ENCODE assay signal across 1 cellular context in genomic region chr7:43727003-43727402, GRCh38.
A peak's percentile ranks its signal among the peaks of the same experiment; 100 is the strongest.
TF ChIP-seq lines count a peak whose summit lies in the region.

No MANE protein-coding gene starts in this region.

TF ChIP-seq in K562, 482 proteins besides CTCF, POLR2A, EP300 and RAD21:
- no peak for TF ChIP-seq HOMEZ (CRISPR knock-in tag; IDR thresholded peaks at IDR 0.05)
- no peak for TF ChIP-seq ZNF444 (CRISPR knock-in tag; IDR thresholded peaks at IDR 0.05)
- no peak for TF ChIP-seq ZKSCAN1 (IDR thresholded peaks at IDR 0.05; ENCODE audit: low read depth, low read length)
- TF ChIP-seq ARID1B (IDR thresholded peaks at IDR 0.05): no peak
- TF ChIP-seq, protein P1, sequence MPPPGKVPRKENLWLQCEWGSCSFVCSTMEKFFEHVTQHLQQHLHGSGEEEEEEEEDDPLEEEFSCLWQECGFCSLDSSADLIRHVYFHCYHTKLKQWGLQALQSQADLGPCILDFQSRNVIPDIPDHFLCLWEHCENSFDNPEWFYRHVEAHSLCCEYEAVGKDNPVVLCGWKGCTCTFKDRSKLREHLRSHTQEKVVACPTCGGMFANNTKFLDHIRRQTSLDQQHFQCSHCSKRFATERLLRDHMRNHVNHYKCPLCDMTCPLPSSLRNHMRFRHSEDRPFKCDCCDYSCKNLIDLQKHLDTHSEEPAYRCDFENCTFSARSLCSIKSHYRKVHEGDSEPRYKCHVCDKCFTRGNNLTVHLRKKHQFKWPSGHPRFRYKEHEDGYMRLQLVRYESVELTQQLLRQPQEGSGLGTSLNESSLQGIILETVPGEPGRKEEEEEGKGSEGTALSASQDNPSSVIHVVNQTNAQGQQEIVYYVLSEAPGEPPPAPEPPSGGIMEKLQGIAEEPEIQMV (tag; conservative IDR thresholded peaks at IDR 0.05; ENCODE audit: low read depth): no peak
- TF ChIP-seq ZNF586 (CRISPR knock-in tag; conservative IDR thresholded peaks at IDR 0.05): no peak
- TF ChIP-seq RBM15 (IDR thresholded peaks at IDR 0.05; ENCODE audit: insufficient read depth, low read length): no peak
- TF ChIP-seq TSHZ1 (CRISPR knock-in tag; IDR thresholded peaks at IDR 0.05): no peak
- peak; percentile 18 to 46; a peak in 1 of 4 replicates for TF ChIP-seq KDM1A (IDR thresholded peaks at IDR 0.05)
- TF ChIP-seq RBM25 (IDR thresholded peaks at IDR 0.05; ENCODE audit: low read depth, low read length, severe bottlenecking): peak; percentile 74
- no peak for TF ChIP-seq TFE3 (CRISPR knock-in tag; IDR thresholded peaks at IDR 0.05)
- no peak for TF ChIP-seq RBM34 (IDR thresholded peaks at IDR 0.05; ENCODE audit: borderline replicate concordance, insufficient read depth, low read length)
- TF ChIP-seq BACH1 (tag; IDR thresholded peaks at IDR 0.05): no peak
- TF ChIP-seq POLR2B (IDR thresholded peaks at IDR 0.05; ENCODE audit: low read depth, partially characterized antibody): no peak
- TF ChIP-seq, protein P2, sequence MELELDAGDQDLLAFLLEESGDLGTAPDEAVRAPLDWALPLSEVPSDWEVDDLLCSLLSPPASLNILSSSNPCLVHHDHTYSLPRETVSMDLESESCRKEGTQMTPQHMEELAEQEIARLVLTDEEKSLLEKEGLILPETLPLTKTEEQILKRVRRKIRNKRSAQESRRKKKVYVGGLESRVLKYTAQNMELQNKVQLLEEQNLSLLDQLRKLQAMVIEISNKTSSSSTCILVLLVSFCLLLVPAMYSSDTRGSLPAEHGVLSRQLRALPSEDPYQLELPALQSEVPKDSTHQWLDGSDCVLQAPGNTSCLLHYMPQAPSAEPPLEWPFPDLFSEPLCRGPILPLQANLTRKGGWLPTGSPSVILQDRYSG (tag; conservative IDR thresholded peaks at IDR 0.05; ENCODE audit: low read depth): no peak
- TF ChIP-seq CREB1 (IDR thresholded peaks at IDR 0.05): no peak
- no peak for TF ChIP-seq CREB1 (CRISPR knock-in tag; IDR thresholded peaks at IDR 0.05)
- TF ChIP-seq BHLHE40 (IDR thresholded peaks at IDR 0.05; ENCODE audit: low read length): no peak
- TF ChIP-seq TRIM24 (IDR thresholded peaks at IDR 0.05): peak in 1 of 2 experiments; percentile 31; a peak in 1 of 4 replicates
- no peak for TF ChIP-seq ZC3H4 (CRISPR knock-in tag; IDR thresholded peaks at IDR 0.05; ENCODE audit: borderline replicate concordance)
- peak; percentile 81 for TF ChIP-seq ZFP36 (IDR thresholded peaks at IDR 0.05; ENCODE audit: low read depth, low read length, partially characterized antibody)
- TF ChIP-seq TRIM28 (IDR thresholded peaks at IDR 0.05): peak; percentile 61; the same call in 1 of the 2 replicates
- TF ChIP-seq ZNF407 (IDR thresholded peaks at IDR 0.05; ENCODE audit: low read depth): peak; percentile 62
